ENCODE assay signal across 8 cellular contexts in the genomic region with DNA sequence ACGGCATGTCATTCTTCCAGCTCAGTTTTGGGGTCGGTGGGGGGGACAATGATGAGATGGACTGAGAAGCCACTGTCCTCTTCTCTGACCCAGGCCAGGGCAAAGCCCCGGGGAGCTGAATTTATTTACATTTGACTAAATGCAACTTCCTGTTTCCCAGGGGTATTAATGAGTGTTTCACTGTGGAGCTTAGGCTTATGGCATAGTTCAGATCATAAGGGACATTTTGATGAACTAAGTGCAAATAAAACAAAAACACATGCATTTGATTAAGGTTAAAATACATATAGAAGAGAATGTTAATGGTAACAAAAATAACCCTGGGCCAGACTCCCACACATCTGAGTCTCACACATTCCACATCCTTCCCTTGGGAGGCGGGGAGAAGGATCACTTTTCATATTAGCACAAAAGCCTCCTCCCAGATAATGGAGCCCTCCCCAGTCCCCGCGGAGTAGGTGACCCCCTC.
DNase-seq lines count a peak whose midpoint lies in the region; ATAC-seq and TF ChIP-seq lines count a peak whose summit lies in the region.

No MANE protein-coding gene starts in this region.

- TF ChIP-seq CTCF in right atrium auricular region (IDR thresholded peaks at IDR 0.05) (no peak), WTC11 (IDR thresholded peaks at IDR 0.05) (no peak), hepatocyte (IDR thresholded peaks at IDR 0.05; ENCODE audit: poor library complexity) (no peak), upper lobe of left lung (IDR thresholded peaks at IDR 0.05) (no peak)

- H3K27me3 ChIP-seq in right atrium auricular region = no peaks in the 10 kb centered on the region
- peaks cover 3% of the 10 kb centered on the region for H3K27me3 ChIP-seq in hepatocyte
- no peaks in the 10 kb centered on the region for H3K27me3 ChIP-seq in upper lobe of left lung

- peaks cover 0 to 18% of the 10 kb centered on the region in 2 donors for H3K4me1 ChIP-seq in right atrium auricular region
- H3K4me1 ChIP-seq in hepatocyte (ENCODE audit: insufficient read depth) = peaks cover 4% of the 10 kb centered on the region
- peaks cover 6 to 13% (median 6%) of the 10 kb centered on the region in 4 donors for H3K4me1 ChIP-seq in upper lobe of left lung

- H3K4me1 Mint-ChIP-seq in WTC11 = peaks cover 49% of the 10 kb centered on the region

- H3K27ac ChIP-seq in right atrium auricular region = peak overlapping the region in 1 of 2 donors; percentile 42
- H3K27ac ChIP-seq in hepatocyte = peak overlapping the region; percentile 84
- H3K27ac ChIP-seq in upper lobe of left lung = peak overlapping the region in 3 of 4 donors; percentile 0 to 30 (median 18)

- CTCF ChIA-PET in WTC11 (lab: Charles Lee) = interaction anchor here (0.9 to 1.0 kb wide), 2 partner anchors 22 to 84 kb away, joined by 3 to 4 read pairs; no protein-coding TSS in a partner anchor

- peak overlapping the region; percentile 77 for H3K4me2 ChIP-seq in hepatocyte

- no peaks in the 10 kb centered on the region for H3K9me3 ChIP-seq in right atrium auricular region
- no peaks in the 10 kb centered on the region for H3K9me3 ChIP-seq in hepatocyte (ENCODE audit: low read depth)
- no peaks in the 10 kb centered on the region for H3K9me3 ChIP-seq in upper lobe of left lung

- H3K9me2 ChIP-seq in hepatocyte (replicated peaks; ENCODE audit: insufficient read depth) = no peaks in the 10 kb centered on the region

- ATAC-seq in Right ventricle myocardium inferior = peak; percentile 45
- peak; percentile 64 for ATAC-seq in WTC11
- peak in 1 of 2 donors; percentile 40 for ATAC-seq in upper lobe of left lung (ENCODE audit: low FRiP score in 2 of 2)

- no peaks in the 10 kb centered on the region for H3K27me3 Mint-ChIP-seq in WTC11 (ENCODE audit: low read depth)

- no peaks in the 10 kb centered on the region for H3K79me2 ChIP-seq in hepatocyte

- no peak overlapping the region for H3K4me3 Mint-ChIP-seq in WTC11

- DNase-seq in Right ventricle myocardium inferior (ENCODE audit: missing footprints) (no peak), right atrium auricular region (ENCODE audit: low spot score) (no peak), WTC11 (ENCODE audit: low spot score) (no peak), hepatocyte (ENCODE audit: low spot score) (no peak), upper lobe of left lung (no peak), cerebellar nuclear complex (lab: John Stamatoyannopoulos, UW) (no peak), SK-N-DZ (ENCODE audit: low spot score) (no peak), posterior cingulate gyrus (no peak)

- no peak for TF ChIP-seq EP300 in upper lobe of left lung (IDR thresholded peaks at IDR 0.05)

- no peaks in the 10 kb centered on the region for H3K9me3 Mint-ChIP-seq in WTC11

- H3K27ac Mint-ChIP-seq in WTC11 = peak overlapping the region; percentile 68

- 19% methylated on average over 6 of the region's 6 CpGs for WGBS in hepatocyte (ENCODE audit: low lambda C conversion rate, missing lambda C conversion rate)
- 21 to 36% methylated on average over 6 of the region's 6 CpGs for WGBS in upper lobe of left lung, 2 donors

- peak overlapping the region in 1 of 2 donors; percentile 24 for H3K4me3 ChIP-seq in right atrium auricular region
- no peak overlapping the region for H3K4me3 ChIP-seq in hepatocyte
- peak overlapping the region in 2 of 4 donors; percentile 35 to 43 for H3K4me3 ChIP-seq in upper lobe of left lung

- H4K20me1 ChIP-seq in hepatocyte (ENCODE audit: insufficient read depth, poor library complexity, severe bottlenecking) = no peaks in the 10 kb centered on the region

- TF ChIP-seq POLR2A in upper lobe of left lung (IDR thresholded peaks at IDR 0.05) = no peak

- POLR2A ChIA-PET in WTC11 (lab: Charles Lee) = no interaction called here

- H3K36me3 ChIP-seq in right atrium auricular region = no peaks in the 10 kb centered on the region
- H3K36me3 ChIP-seq in hepatocyte (replicated peaks; ENCODE audit: insufficient read depth, low read depth) = no peaks in the 10 kb centered on the region
- H3K36me3 ChIP-seq in upper lobe of left lung = no peaks in the 10 kb centered on the region

- intact Hi-C loops in Right ventricle myocardium inferior (cut with DNase I) (loop anchor here (5.0 kb wide), 1 partner anchor 123 kb away; no protein-coding TSS in a partner anchor), posterior cingulate gyrus (cut with DNase I) (no loop called here)

- H3K36me3 Mint-ChIP-seq in WTC11 = no peaks in the 10 kb centered on the region

- H2AFZ ChIP-seq in hepatocyte = no peak overlapping the region

TF ChIP-seq in WTC11, 78 proteins besides CTCF, POLR2A, EP300 and RAD21 (continues in another document):
- no peak for TF ChIP-seq MXD4 (CRISPR knock-in tag; IDR thresholded peaks at IDR 0.05; ENCODE audit: borderline replicate concordance)
- TF ChIP-seq NR1H2 (CRISPR knock-in tag; IDR thresholded peaks at IDR 0.05) = no peak
- TF ChIP-seq, protein P1, sequence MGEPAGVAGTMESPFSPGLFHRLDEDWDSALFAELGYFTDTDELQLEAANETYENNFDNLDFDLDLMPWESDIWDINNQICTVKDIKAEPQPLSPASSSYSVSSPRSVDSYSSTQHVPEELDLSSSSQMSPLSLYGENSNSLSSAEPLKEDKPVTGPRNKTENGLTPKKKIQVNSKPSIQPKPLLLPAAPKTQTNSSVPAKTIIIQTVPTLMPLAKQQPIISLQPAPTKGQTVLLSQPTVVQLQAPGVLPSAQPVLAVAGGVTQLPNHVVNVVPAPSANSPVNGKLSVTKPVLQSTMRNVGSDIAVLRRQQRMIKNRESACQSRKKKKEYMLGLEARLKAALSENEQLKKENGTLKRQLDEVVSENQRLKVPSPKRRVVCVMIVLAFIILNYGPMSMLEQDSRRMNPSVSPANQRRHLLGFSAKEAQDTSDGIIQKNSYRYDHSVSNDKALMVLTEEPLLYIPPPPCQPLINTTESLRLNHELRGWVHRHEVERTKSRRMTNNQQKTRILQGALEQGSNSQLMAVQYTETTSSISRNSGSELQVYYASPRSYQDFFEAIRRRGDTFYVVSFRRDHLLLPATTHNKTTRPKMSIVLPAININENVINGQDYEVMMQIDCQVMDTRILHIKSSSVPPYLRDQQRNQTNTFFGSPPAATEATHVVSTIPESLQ (CRISPR knock-in tag; IDR thresholded peaks at IDR 0.05) = no peak
- no peak for TF ChIP-seq ELF4 (CRISPR knock-in tag; IDR thresholded peaks at IDR 0.05; ENCODE audit: low read depth)
- TF ChIP-seq, protein P2, sequence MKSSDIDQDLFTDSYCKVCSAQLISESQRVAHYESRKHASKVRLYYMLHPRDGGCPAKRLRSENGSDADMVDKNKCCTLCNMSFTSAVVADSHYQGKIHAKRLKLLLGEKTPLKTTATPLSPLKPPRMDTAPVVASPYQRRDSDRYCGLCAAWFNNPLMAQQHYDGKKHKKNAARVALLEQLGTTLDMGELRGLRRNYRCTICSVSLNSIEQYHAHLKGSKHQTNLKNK (CRISPR knock-in tag; IDR thresholded peaks at IDR 0.05) = no peak
- no peak for TF ChIP-seq ESRRA (CRISPR knock-in tag; IDR thresholded peaks at IDR 0.05; ENCODE audit: borderline replicate concordance)
- TF ChIP-seq FOXK1 (CRISPR knock-in tag; IDR thresholded peaks at IDR 0.05) = no peak
- TF ChIP-seq, protein P3, sequence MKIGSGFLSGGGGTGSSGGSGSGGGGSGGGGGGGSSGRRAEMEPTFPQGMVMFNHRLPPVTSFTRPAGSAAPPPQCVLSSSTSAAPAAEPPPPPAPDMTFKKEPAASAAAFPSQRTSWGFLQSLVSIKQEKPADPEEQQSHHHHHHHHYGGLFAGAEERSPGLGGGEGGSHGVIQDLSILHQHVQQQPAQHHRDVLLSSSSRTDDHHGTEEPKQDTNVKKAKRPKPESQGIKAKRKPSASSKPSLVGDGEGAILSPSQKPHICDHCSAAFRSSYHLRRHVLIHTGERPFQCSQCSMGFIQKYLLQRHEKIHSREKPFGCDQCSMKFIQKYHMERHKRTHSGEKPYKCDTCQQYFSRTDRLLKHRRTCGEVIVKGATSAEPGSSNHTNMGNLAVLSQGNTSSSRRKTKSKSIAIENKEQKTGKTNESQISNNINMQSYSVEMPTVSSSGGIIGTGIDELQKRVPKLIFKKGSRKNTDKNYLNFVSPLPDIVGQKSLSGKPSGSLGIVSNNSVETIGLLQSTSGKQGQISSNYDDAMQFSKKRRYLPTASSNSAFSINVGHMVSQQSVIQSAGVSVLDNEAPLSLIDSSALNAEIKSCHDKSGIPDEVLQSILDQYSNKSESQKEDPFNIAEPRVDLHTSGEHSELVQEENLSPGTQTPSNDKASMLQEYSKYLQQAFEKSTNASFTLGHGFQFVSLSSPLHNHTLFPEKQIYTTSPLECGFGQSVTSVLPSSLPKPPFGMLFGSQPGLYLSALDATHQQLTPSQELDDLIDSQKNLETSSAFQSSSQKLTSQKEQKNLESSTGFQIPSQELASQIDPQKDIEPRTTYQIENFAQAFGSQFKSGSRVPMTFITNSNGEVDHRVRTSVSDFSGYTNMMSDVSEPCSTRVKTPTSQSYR (CRISPR knock-in tag; IDR thresholded peaks at IDR 0.05) = no peak
- TF ChIP-seq, protein P4, sequence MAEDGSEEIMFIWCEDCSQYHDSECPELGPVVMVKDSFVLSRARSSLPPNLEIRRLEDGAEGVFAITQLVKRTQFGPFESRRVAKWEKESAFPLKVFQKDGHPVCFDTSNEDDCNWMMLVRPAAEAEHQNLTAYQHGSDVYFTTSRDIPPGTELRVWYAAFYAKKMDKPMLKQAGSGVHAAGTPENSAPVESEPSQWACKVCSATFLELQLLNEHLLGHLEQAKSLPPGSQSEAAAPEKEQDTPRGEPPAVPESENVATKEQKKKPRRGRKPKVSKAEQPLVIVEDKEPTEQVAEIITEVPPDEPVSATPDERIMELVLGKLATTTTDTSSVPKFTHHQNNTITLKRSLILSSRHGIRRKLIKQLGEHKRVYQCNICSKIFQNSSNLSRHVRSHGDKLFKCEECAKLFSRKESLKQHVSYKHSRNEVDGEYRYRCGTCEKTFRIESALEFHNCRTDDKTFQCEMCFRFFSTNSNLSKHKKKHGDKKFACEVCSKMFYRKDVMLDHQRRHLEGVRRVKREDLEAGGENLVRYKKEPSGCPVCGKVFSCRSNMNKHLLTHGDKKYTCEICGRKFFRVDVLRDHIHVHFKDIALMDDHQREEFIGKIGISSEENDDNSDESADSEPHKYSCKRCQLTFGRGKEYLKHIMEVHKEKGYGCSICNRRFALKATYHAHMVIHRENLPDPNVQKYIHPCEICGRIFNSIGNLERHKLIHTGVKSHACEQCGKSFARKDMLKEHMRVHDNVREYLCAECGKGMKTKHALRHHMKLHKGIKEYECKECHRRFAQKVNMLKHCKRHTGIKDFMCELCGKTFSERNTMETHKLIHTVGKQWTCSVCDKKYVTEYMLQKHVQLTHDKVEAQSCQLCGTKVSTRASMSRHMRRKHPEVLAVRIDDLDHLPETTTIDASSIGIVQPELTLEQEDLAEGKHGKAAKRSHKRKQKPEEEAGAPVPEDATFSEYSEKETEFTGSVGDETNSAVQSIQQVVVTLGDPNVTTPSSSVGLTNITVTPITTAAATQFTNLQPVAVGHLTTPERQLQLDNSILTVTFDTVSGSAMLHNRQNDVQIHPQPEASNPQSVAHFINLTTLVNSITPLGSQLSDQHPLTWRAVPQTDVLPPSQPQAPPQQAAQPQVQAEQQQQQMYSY (CRISPR knock-in tag; IDR thresholded peaks at IDR 0.05) = no peak
- TF ChIP-seq ZNF263 (CRISPR knock-in tag; IDR thresholded peaks at IDR 0.05; ENCODE audit: low read depth) = no peak
- TF ChIP-seq TEAD4 (CRISPR knock-in tag; IDR thresholded peaks at IDR 0.05) = no peak
